In genomic region chr5:7728076-7728475, GRCh38 we compare ENCODE assay signal across 17 cellular contexts.
"Had no signal": no experiment of that assay in that cellular context is flagged by ENCODE, and none has a peak within 500 bp of the region (broad histone marks: within the 10 kb centered on the region; RNA-seq: fewer than 3 reads in every experiment).

No MANE protein-coding gene starts in this region.

- H3K27me3 ChIP-seq: ascending aorta, cardiac muscle cell, transverse colon, vagina had no signal

- DNase-seq: activated CD4-positive, alpha-beta memory T cell treated with anti-CD3 and anti-CD28 coated beads for 36 hours; activated naive CD4-positive, alpha-beta T cell treated with anti-CD3 and anti-CD28 coated beads, Interleukin-2, amount 10 ng/mL, durations not matched to agents 7 days and 5 days; activated T-cell treated with anti-CD3 and anti-CD28 coated beads, Interleukin-2, amount 50 U/mL, for 24 hours; endodermal cell; islet precursor cell; right cardiac atrium; stimulated activated CD4-positive, alpha-beta T cell treated with anti-CD3 and anti-CD28 coated beads, Interleukin-15, amount 100 ng/mL, for 24 hours; stimulated activated CD4-positive, alpha-beta T cell treated with anti-CD3 and anti-CD28 coated beads, Interleukin-4, amount 100 ng/mL, for 1 hour; stimulated activated naive CD4-positive, alpha-beta T cell treated with Interleukin-2 at 50 U/mL for 16 hours; substantia nigra; transverse colon; WERI-Rb-1 had no signal

- H3K36me3 ChIP-seq: ascending aorta, cardiac muscle cell, transverse colon, vagina had no signal

- H3K4me3 ChIP-seq: ascending aorta, cardiac muscle cell, lung, skin epidermis, transverse colon, vagina had no signal

- H3K4me1 ChIP-seq: ascending aorta, transverse colon, vagina had no signal

- H3K9me3 ChIP-seq: ascending aorta, transverse colon, vagina had no signal

- H3K27ac ChIP-seq: ascending aorta, cardiac muscle cell, skin epidermis, transverse colon, vagina, WERI-Rb-1 had no signal

- ATAC-seq: right cardiac atrium had no signal
